Comparison of ENCODE assay signal across 8 cellular contexts in the genomic region with DNA sequence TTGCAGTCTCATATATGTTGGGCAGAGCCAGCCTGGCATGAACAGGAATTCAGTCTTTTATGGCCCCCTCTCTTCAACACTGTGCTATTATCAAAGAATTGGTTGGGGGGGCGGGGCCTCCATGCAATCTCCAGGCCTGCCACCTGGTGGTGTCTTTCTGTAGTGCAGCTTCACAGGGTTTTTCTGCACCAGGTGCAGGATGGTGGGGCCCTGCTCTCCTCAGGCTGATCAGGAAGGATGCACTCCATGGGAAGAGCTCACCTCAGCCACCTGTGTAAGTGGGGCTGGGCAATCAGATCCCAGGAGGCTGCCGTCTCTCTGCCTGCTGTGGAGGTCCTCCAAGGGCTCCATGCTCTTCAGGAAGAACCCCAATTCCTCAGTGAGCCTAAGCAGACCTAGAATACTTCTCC. TPM values are rescaled to one million over a fixed set of nuclear protein-coding genes. Genes with fewer than 3 reads are reported as not detected.
DNase-seq lines count a peak whose midpoint lies in the region; ATAC-seq and TF ChIP-seq lines count a peak whose summit lies in the region.

No MANE protein-coding gene starts in this region.

- H3K4me2 ChIP-seq in fibroblast of lung (ENCODE audit: extremely low read depth, insufficient read depth, low read length) (no peak overlapping the region), neural progenitor cell (no peak overlapping the region)

- peaks cover 31% of the 10 kb centered on the region for H3F3A ChIP-seq in neural progenitor cell (ENCODE audit: low read depth)

- peaks cover 5% of the 10 kb centered on the region for H3K36me3 Mint-ChIP-seq in neural progenitor cell

- H3K27me3 ChIP-seq in fibroblast of lung (ENCODE audit: control insufficient read depth, insufficient read depth, low read length) (no peaks in the 10 kb centered on the region), neural progenitor cell (no peaks in the 10 kb centered on the region), suprapubic skin (no peaks in the 10 kb centered on the region)

- no peak for ATAC-seq in GM19463 (IDR thresholded peaks at IDR 0.05; ENCODE audit: unreplicated experiment)

- H4K20me1 ChIP-seq in fibroblast of lung (ENCODE audit: control insufficient read depth, extremely low read depth, insufficient read depth, low read length) (no peaks in the 10 kb centered on the region), neural progenitor cell (ENCODE audit: low read depth) (no peaks in the 10 kb centered on the region)

- 0% methylated on average over 1 of the region's 2 CpGs for WGBS in suprapubic skin

- H3K4me3 ChIP-seq in fibroblast of lung (replicated peaks in 1 of 4; ENCODE audit: control extremely low read depth in 1 of 4, insufficient read depth in 1 of 4, low read depth in 3 of 4, low read length in 4 of 4), result no peak overlapping the region
- no peak overlapping the region for H3K4me3 ChIP-seq in neural progenitor cell
- H3K4me3 ChIP-seq in suprapubic skin, result no peak overlapping the region

- peak overlapping the region; percentile 33 for H3K27ac Mint-ChIP-seq in neural progenitor cell

- H3K36me3 ChIP-seq in KOPT-K1 (ENCODE audit: insufficient read depth, low read length) (peaks cover 4% of the 10 kb centered on the region; the same call in 1 of the 2 replicates), fibroblast of lung (ENCODE audit: control insufficient read depth, insufficient read depth, low read length) (peaks cover 5% of the 10 kb centered on the region), neural progenitor cell (no peaks in the 10 kb centered on the region), suprapubic skin (no peaks in the 10 kb centered on the region)

- H3K27me3 Mint-ChIP-seq in neural progenitor cell (ENCODE audit: insufficient read depth, low read depth), result no peaks in the 10 kb centered on the region

- no peak for TF ChIP-seq POLR2A in suprapubic skin (IDR thresholded peaks at IDR 0.05)

- H3K4me3 Mint-ChIP-seq in neural progenitor cell, result no peak overlapping the region

- TF ChIP-seq CTCF in fibroblast of lung (conservative IDR thresholded peaks at IDR 0.05 in 1 of 2, IDR thresholded peaks at IDR 0.05 in 1 of 2; ENCODE audit: low read depth in 1 of 2, low read length in 2 of 2), result peak; percentile 85 to 87
- TF ChIP-seq CTCF in neural progenitor cell (IDR thresholded peaks at IDR 0.05), result peak; percentile 88
- TF ChIP-seq CTCF in suprapubic skin (IDR thresholded peaks at IDR 0.05), result peak; percentile 92 to 96

- DNase-seq in DMS79 treated with DMSO at 0.1 percent for 48 hours (lab: John Stamatoyannopoulos, UW) (peak; percentile 56), RKO (ENCODE audit: low spot score) (peak; percentile 60), fibroblast of lung (ENCODE audit: low read depth in 2 of 2) (peak; percentile 45 to 63), neural progenitor cell (ENCODE audit: low spot score) (peak; percentile 87), suprapubic skin (ENCODE audit: low spot score in 2 of 2) (peak; percentile 87 to 90)
- peak; percentile 90 to 93 for DNase-seq in activated T-cell treated with anti-CD3 and anti-CD28 coated beads, Interleukin-2, amount 50 U/mL, for 48 hours

- TF ChIP-seq EP300 in suprapubic skin (IDR thresholded peaks at IDR 0.05), result no peak

- no peaks in the 10 kb centered on the region for H3K9me3 Mint-ChIP-seq in neural progenitor cell

- H2AFZ ChIP-seq in fibroblast of lung (ENCODE audit: low read length) (no peak overlapping the region), neural progenitor cell (replicated peaks) (no peak overlapping the region)

- H3K4me1 Mint-ChIP-seq in neural progenitor cell, result peaks cover 46% of the 10 kb centered on the region

- H3K79me2 ChIP-seq in fibroblast of lung (ENCODE audit: control insufficient read depth, insufficient read depth, low read length) (peaks cover 45% of the 10 kb centered on the region), neural progenitor cell (ENCODE audit: low read depth) (peaks cover 34% of the 10 kb centered on the region)

- H3K9me3 ChIP-seq in KOPT-K1 (ENCODE audit: insufficient read depth, low read length, poor library complexity, severe bottlenecking) (no peaks in the 10 kb centered on the region), fibroblast of lung (ENCODE audit: control insufficient read depth, insufficient read depth, low read depth, low read length) (no peaks in the 10 kb centered on the region), neural progenitor cell (ENCODE audit: low read depth) (no peaks in the 10 kb centered on the region), suprapubic skin (no peaks in the 10 kb centered on the region)

- no peak overlapping the region for H3K9ac ChIP-seq in fibroblast of lung (ENCODE audit: insufficient read depth, low read length)
- no peak overlapping the region for H3K9ac ChIP-seq in neural progenitor cell

- H3K4me1 ChIP-seq in fibroblast of lung (ENCODE audit: control insufficient read depth, extremely low read depth, insufficient read depth, low read length), result peaks cover 41% of the 10 kb centered on the region
- peaks cover 27% of the 10 kb centered on the region for H3K4me1 ChIP-seq in neural progenitor cell
- H3K4me1 ChIP-seq in suprapubic skin, result peaks cover 58% of the 10 kb centered on the region

- H3K27ac ChIP-seq in KOPT-K1 (ENCODE audit: low read depth, low read length, poor library complexity, severe bottlenecking), result peak overlapping the region; percentile 1
- H3K27ac ChIP-seq in fibroblast of lung (ENCODE audit: insufficient read depth, low read length), result no peak overlapping the region
- H3K27ac ChIP-seq in neural progenitor cell, result no peak overlapping the region
- peak overlapping the region; percentile 11 for H3K27ac ChIP-seq in suprapubic skin

RNA-seq across cellular contexts. Expression of a gene that starts 16.7 kb away (rescaled TPM):
- total RNA-seq in fibroblast of lung, result 10.5 and 14.2 TPM in 2 replicates
- polyA plus RNA-seq in fibroblast of lung, result 15.1 and 15.4 TPM in 2 replicates
- 15.0 and 16.4 TPM in 2 replicates for polyA plus RNA-seq in fibroblast of lung (2012)
- 22.0 and 28.6 TPM in 2 replicates for polyA minus RNA-seq in fibroblast of lung (ENCODE audit: low replicate concordance)
- total RNA-seq in neural progenitor cell (ENCODE audit: low replicate concordance), result 5.3 and 14.7 TPM in 2 replicates
- total RNA-seq in suprapubic skin, result 10 to 100 TPM; 29.0 to 69.5 (median 51.8) TPM

RNA-seq across cellular contexts. Expression of a gene that starts 28.6 kb away (rescaled TPM):
- total RNA-seq in fibroblast of lung, result 13.9 and 19.2 TPM in 2 replicates
- 33.5 and 49.1 TPM in 2 replicates for polyA plus RNA-seq in fibroblast of lung
- 42.8 and 74.8 TPM in 2 replicates for polyA plus RNA-seq in fibroblast of lung (2012)
- 41.9 and 79.5 TPM in 2 replicates for polyA minus RNA-seq in fibroblast of lung (ENCODE audit: low replicate concordance)
- 8.6 and 10.2 TPM in 2 replicates for total RNA-seq in neural progenitor cell (ENCODE audit: low replicate concordance)
- total RNA-seq in suprapubic skin, result 10 to 100 TPM; 19.2 to 22.6 (median 21.4) TPM

RNA-seq across cellular contexts. Expression of a gene that starts 45.6 kb away (rescaled TPM):
- total RNA-seq in fibroblast of lung, result 199 and 248 TPM in 2 replicates
- 22.7 and 27.1 TPM in 2 replicates for polyA plus RNA-seq in fibroblast of lung
- polyA plus RNA-seq in fibroblast of lung (2012), result 104 and 144 TPM in 2 replicates
- polyA minus RNA-seq in fibroblast of lung (ENCODE audit: low replicate concordance), result 8.9 and 15.9 TPM in 2 replicates
- total RNA-seq in neural progenitor cell (ENCODE audit: low replicate concordance), result 3.1 and 14.7 TPM in 2 replicates
- 10 to 100 TPM; 13.3 to 28.0 (median 19.2) TPM for total RNA-seq in suprapubic skin

Comparison
In these comparisons a context has a peak if more than half of its experiments do, and no peak if none do; other contexts are left out.
1. H3K27ac ChIP-seq: peak in KOPT-K1 (single experiment) and suprapubic skin (single experiment); none in fibroblast of lung (single experiment) and neural progenitor cell (single experiment).
2. Peak in every context shown above with its lines, with median percentiles within 50 percentile points of each other: DNase-seq and CTCF ChIP-seq.